Comparison of ENCODE assay signal across 2 cellular contexts in the genomic region with DNA sequence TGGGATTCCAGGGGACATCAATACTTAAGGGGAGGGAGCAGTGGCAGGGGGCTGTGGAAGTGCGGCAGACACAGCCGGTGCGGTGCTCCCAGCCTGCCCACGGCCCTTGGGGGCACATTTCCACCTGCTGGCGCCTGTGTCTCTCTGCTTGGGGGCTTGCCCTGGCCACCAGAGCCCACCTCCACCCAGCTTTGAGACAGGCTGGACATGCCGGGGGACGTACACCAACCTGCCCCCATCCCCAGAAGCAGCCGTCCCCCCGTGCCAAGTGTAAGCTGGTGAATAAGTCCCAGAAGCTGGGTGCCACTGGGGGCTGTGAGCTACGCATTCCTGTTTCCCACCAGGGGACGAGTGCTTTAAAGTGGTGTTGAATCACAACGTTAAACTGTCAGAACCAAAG.
TF ChIP-seq lines count a peak whose summit lies in the region.

No MANE protein-coding gene starts in this region.

TF ChIP-seq in GM23338, 12 proteins besides CTCF, POLR2A, EP300 and RAD21 (continued from another document):
- TF ChIP-seq POLR2AphosphoS5 (IDR thresholded peaks at IDR 0.05; ENCODE audit: low read depth) (no peak), CREB1 (CRISPR knock-in tag; IDR thresholded peaks at IDR 0.05; ENCODE audit: low read depth) (no peak)

TF ChIP-seq in H1, 55 proteins besides CTCF, POLR2A, EP300 and RAD21:
- TF ChIP-seq, protein P1, sequence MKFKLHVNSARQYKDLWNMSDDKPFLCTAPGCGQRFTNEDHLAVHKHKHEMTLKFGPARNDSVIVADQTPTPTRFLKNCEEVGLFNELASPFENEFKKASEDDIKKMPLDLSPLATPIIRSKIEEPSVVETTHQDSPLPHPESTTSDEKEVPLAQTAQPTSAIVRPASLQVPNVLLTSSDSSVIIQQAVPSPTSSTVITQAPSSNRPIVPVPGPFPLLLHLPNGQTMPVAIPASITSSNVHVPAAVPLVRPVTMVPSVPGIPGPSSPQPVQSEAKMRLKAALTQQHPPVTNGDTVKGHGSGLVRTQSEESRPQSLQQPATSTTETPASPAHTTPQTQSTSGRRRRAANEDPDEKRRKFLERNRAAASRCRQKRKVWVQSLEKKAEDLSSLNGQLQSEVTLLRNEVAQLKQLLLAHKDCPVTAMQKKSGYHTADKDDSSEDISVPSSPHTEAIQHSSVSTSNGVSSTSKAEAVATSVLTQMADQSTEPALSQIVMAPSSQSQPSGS (IDR thresholded peaks at IDR 0.05; ENCODE audit: low read length): no peak
- TF ChIP-seq TEAD4 (IDR thresholded peaks at IDR 0.05; ENCODE audit: low read depth, low read length): 0 out of 2 replicates have a peak, but pooled peaks have one; percentile 15
